ENCODE assay signal across 1 cellular context in genomic region chr11:78194490-78194889, GRCh38.
A peak's percentile ranks its signal among the peaks of the same experiment; 100 is the strongest.
TF ChIP-seq lines count a peak whose summit lies in the region.

No MANE protein-coding gene starts in this region.

TF ChIP-seq in GM12878, 131 proteins besides CTCF, POLR2A, EP300 and RAD21:
- TF ChIP-seq, protein P1, sequence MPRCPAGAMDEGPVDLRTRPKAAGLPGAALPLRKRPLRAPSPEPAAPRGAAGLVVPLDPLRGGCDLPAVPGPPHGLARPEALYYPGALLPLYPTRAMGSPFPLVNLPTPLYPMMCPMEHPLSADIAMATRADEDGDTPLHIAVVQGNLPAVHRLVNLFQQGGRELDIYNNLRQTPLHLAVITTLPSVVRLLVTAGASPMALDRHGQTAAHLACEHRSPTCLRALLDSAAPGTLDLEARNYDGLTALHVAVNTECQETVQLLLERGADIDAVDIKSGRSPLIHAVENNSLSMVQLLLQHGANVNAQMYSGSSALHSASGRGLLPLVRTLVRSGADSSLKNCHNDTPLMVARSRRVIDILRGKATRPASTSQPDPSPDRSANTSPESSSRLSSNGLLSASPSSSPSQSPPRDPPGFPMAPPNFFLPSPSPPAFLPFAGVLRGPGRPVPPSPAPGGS (IDR thresholded peaks at IDR 0.05; ENCODE audit: borderline replicate concordance, insufficient read depth, low read depth, low read length, poor library complexity, severe bottlenecking), result peak; percentile 57
- no peak for TF ChIP-seq RELA (IDR thresholded peaks at IDR 0.05; ENCODE audit: borderline replicate concordance, partially characterized antibody)
